Comparison of ENCODE assay signal across 8 cellular contexts in the genomic region with DNA sequence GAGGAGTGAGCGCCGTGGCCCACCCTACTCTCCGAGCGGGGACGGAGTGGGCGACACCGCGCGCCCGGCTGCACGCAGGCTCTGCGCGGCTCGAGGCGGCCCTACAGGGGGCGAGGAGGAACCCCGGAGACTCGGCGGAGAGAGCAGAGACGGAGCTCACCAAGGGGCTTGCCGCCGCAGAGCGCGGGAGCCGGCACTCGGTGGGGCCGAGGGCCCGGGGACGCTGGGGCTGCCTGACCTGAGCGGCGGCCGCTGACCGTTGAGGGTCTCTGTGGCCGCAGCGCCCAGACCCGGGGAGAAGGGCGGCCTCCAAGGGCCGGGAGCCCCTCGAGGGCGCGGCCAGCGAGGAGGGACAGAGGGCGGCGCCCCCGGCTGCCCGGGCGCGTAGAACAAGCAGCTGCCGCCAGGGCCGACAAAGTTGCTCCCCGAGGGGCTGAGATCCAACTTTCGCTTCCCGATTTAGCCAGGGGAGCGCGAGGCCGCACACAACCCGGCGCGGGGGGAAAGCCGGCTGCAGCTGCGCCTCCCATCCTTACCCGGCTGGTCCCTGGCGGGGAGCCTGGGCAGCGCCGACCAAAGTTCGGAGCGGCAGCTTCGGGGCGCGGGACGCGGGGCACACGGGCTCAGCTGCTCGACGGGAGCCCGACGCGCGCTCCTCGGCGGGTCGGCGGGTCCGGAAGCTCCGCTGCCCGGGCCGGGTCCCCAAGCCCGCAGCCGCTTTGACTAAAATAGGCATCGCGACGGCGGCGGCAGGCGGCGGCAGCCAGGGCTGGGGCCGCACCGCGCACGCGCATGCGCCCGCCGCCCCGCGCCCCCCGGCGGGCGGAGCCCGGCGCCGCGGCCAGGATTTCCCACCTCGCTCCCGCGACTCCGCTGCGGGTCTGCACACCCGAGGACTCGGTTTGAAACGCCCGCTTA. TPM values are rescaled to one million over a fixed set of nuclear protein-coding genes. Genes with fewer than 3 reads are reported as not detected.
A peak's percentile ranks its signal among the peaks of the same experiment; 100 is the strongest.
DNase-seq lines count a peak whose midpoint lies in the region; ATAC-seq and TF ChIP-seq lines count a peak whose summit lies in the region.

No MANE protein-coding gene starts in this region.

- intact Hi-C loops in stomach (cut with DNase I; ENCODE audit: low total_unique reads), result no loop called here

- no peak for TF ChIP-seq EP300 in stomach (IDR thresholded peaks at IDR 0.05)

- DNase-seq in GM03348 (ENCODE audit: low spot score) (peak; percentile 96), HuH-7.5 (ENCODE audit: low spot score) (peak; percentile 80), lung microvascular endothelial cell (ENCODE audit: low read depth in 2 of 2) (peak; percentile 38 to 55), stomach (peak; percentile 57)
- no peak for DNase-seq in stimulated activated naive CD4-positive, alpha-beta T cell (lab: John Stamatoyannopoulos, UW)

- H3K9me3 ChIP-seq in endocrine pancreas (ENCODE audit: control insufficient read depth, low read length) (no peaks in the 10 kb centered on the region), stomach (no peaks in the 10 kb centered on the region)

- peak; percentile 60 for ATAC-seq in GM21447 (IDR thresholded peaks at IDR 0.05; ENCODE audit: unreplicated experiment)

- H3K4me1 ChIP-seq in endocrine pancreas (ENCODE audit: control insufficient read depth, insufficient read depth, low read length) (peaks cover 4% of the 10 kb centered on the region), stomach (peaks cover 0 to 27% (median 18%) of the 10 kb centered on the region in 4 donors)

- no peak for TF ChIP-seq POLR2A in stomach (IDR thresholded peaks at IDR 0.05)

- WGBS in stomach, 5 donors, result 0 to 1% (median 0%) methylated on average over 21 to 122 of the region's 122 CpGs

- H3K27me3 ChIP-seq in endocrine pancreas (ENCODE audit: control insufficient read depth, insufficient read depth, low read length) (no peaks in the 10 kb centered on the region), stomach (peaks cover 0 to 20% (median 9%) of the 10 kb centered on the region in 3 donors)

- TF ChIP-seq CTCF in VCaP (conservative IDR thresholded peaks at IDR 0.05) (peak; percentile 43), stomach (IDR thresholded peaks at IDR 0.05) (peak in 2 of 7 experiments; percentile 17 to 18)

- no peaks in the 10 kb centered on the region for H3K36me3 ChIP-seq in endocrine pancreas (ENCODE audit: control insufficient read depth, insufficient read depth, low read length)
- no peaks in the 10 kb centered on the region for H3K36me3 ChIP-seq in stomach

- H3K27ac ChIP-seq in VCaP, result peak overlapping the region; percentile 53; the same call in 1 of the 2 replicates
- peak overlapping the region; percentile 78 to 85 (median 81) for H3K27ac ChIP-seq in stomach

- H3K4me3 ChIP-seq in endocrine pancreas (ENCODE audit: control insufficient read depth, insufficient read depth, low read length), result peak overlapping the region; percentile 9
- H3K4me3 ChIP-seq in stomach, result peak overlapping the region; percentile 67 to 99 (median 80)

- H3K9ac ChIP-seq in endocrine pancreas (ENCODE audit: control insufficient read depth, insufficient read depth, low read length), result peak overlapping the region; percentile 60

RNA-seq across cellular contexts. Expression of gene POPDC3, which starts 43.1 kb away (rescaled TPM):
- total RNA-seq in lung microvascular endothelial cell (under 0.01 and 0.87 TPM in 2 replicates), stomach (1 to 10 TPM in 2 of 5 donors, not detected in 3; 2.9 to 4.9 TPM)
- 10 to 100 TPM in 1 of 3 donors, 1 to 10 TPM in 2; 6.7 to 19.7 (median 8.7) TPM for polyA plus RNA-seq in stomach

Comparison
In these comparisons a context has a peak if more than half of its experiments do, and no peak if none do; other contexts are left out.
1. DNase-seq: peak in GM03348 (single experiment), HuH-7.5 (single experiment), lung microvascular endothelial cell (2 of 2) and stomach (single experiment); none in stimulated activated naive CD4-positive, alpha-beta T cell (0 of 6).